Comparison of ENCODE assay signal across 26 cellular contexts in genomic region chr10:17689137-17689536, GRCh38.
"Had no signal": no experiment of that assay in that cellular context is flagged by ENCODE, and none has a peak within 500 bp of the region (broad histone marks: within the 10 kb centered on the region; RNA-seq: fewer than 3 reads in every experiment).

No MANE protein-coding gene starts in this region.

- H3K4me3 ChIP-seq: colonic mucosa, esophagus muscularis mucosa, gastroesophageal sphincter, heart left ventricle, hepatocyte, left ventricle myocardium inferior, lower lobe of right lung, mucosa of descending colon had no signal

- H3K4me1 ChIP-seq: colonic mucosa, esophagus muscularis mucosa, foreskin keratinocyte, gastroesophageal sphincter, lower lobe of right lung had no signal

- DNase-seq: colonic mucosa; cortex of kidney; effector CD8-positive, alpha-beta T cell; effector memory CD8-positive, alpha-beta T cell; endodermal cell; foreskin keratinocyte; heart left ventricle; hypothalamus; immature natural killer cell; islet precursor cell; kidney; kidney glomerular epithelial cell; left colon; left ventricle myocardium inferior; lower lobe of right lung; mesenchymal stem cell; mucosa of descending colon; naive B cell; naive thymus-derived CD8-positive, alpha-beta T cell had no signal

- H3K27me3 ChIP-seq: colonic mucosa, esophagus muscularis mucosa, foreskin keratinocyte, gastroesophageal sphincter, heart left ventricle, hepatocyte had no signal

- H3K4me2 ChIP-seq: hepatocyte had no signal

- ATAC-seq: effector memory CD8-positive, alpha-beta T cell; foreskin keratinocyte; gastroesophageal sphincter; heart left ventricle; left colon; left lobe of liver; lower lobe of right lung; mucosa of descending colon; naive thymus-derived CD8-positive, alpha-beta T cell had no signal

- H3K9me3 Mint-ChIP-seq: dendritic cell treated with granulocyte-macrophage colony-stimulating factor and Interleukin-4, amounts not matched to agents 40 ng/mL and 50 ng/mL, for 4 days; effector memory CD8-positive, alpha-beta T cell; endodermal cell; immature natural killer cell; mesothelial cell of epicardium; naive B cell; naive thymus-derived CD8-positive, alpha-beta T cell had no signal

- H3K4me3 Mint-ChIP-seq: dendritic cell treated with granulocyte-macrophage colony-stimulating factor and Interleukin-4, amounts not matched to agents 40 ng/mL and 50 ng/mL, for 4 days; effector memory CD8-positive, alpha-beta T cell; endodermal cell; immature natural killer cell; mesothelial cell of epicardium; naive B cell; naive thymus-derived CD8-positive, alpha-beta T cell had no signal

- H3K27me3 Mint-ChIP-seq: dendritic cell treated with granulocyte-macrophage colony-stimulating factor and Interleukin-4, amounts not matched to agents 40 ng/mL and 50 ng/mL, for 4 days; effector memory CD8-positive, alpha-beta T cell; naive B cell; naive thymus-derived CD8-positive, alpha-beta T cell had no signal

- H2AFZ ChIP-seq: hepatocyte had no signal

- H3K27ac ChIP-seq: colonic mucosa, epithelial cell of prostate, esophagus muscularis mucosa, foreskin keratinocyte, gastroesophageal sphincter, heart left ventricle, hepatocyte, left ventricle myocardium inferior, lower lobe of right lung had no signal

- H3K27ac Mint-ChIP-seq: dendritic cell treated with granulocyte-macrophage colony-stimulating factor and Interleukin-4, amounts not matched to agents 40 ng/mL and 50 ng/mL, for 4 days; effector memory CD8-positive, alpha-beta T cell; endodermal cell; immature natural killer cell; mesothelial cell of epicardium; naive B cell had no signal

- H3K9me3 ChIP-seq: colonic mucosa, esophagus muscularis mucosa, gastroesophageal sphincter, heart left ventricle, left ventricle myocardium inferior, lower lobe of right lung, mucosa of descending colon had no signal

- H3K36me3 ChIP-seq: colonic mucosa had no signal
